In genomic region chr20:54126809-54127655, GRCh38 we compare ENCODE assay signal across 2 cellular contexts.
TF ChIP-seq lines count a peak whose summit lies in the region.

No MANE protein-coding gene starts in this region.

TF ChIP-seq in A549, 52 proteins besides CTCF, POLR2A, EP300 and RAD21 (continued from another document):
- TF ChIP-seq EHF (CRISPR knock-in tag; IDR thresholded peaks at IDR 0.05): peak; percentile 89
- TF ChIP-seq HDAC2 (IDR thresholded peaks at IDR 0.05): no peak
- no peak for TF ChIP-seq POLR2AphosphoS2 (conservative IDR thresholded peaks at IDR 0.05; ENCODE audit: low read length)
- TF ChIP-seq TP53 (CRISPR knock-in tag; IDR thresholded peaks at IDR 0.05): no peak
- no peak for TF ChIP-seq RARB (CRISPR knock-in tag; IDR thresholded peaks at IDR 0.05)
- TF ChIP-seq HEYL (CRISPR knock-in tag; IDR thresholded peaks at IDR 0.05): peak; percentile 52; the same call in 1 of the 2 replicates
- TF ChIP-seq USF2 (IDR thresholded peaks at IDR 0.05): no peak
- no peak; the same call in 1 of the 2 replicates for TF ChIP-seq HOXA7 (CRISPR knock-in tag; IDR thresholded peaks at IDR 0.05)
- no peak for TF ChIP-seq TFCP2L1 (CRISPR knock-in tag; IDR thresholded peaks at IDR 0.05)
- TF ChIP-seq PHF8 (IDR thresholded peaks at IDR 0.05; ENCODE audit: borderline replicate concordance, low read depth): no peak
- no peak for TF ChIP-seq RNF2 (IDR thresholded peaks at IDR 0.05; ENCODE audit: borderline replicate concordance, low read depth)
- TF ChIP-seq REST (IDR thresholded peaks at IDR 0.05): no peak
- TF ChIP-seq SMC3 (IDR thresholded peaks at IDR 0.05): no peak
- TF ChIP-seq FOSB (CRISPR knock-in tag; IDR thresholded peaks at IDR 0.05): no peak

TF ChIP-seq in HEK293, 187 proteins besides CTCF, POLR2A, EP300 and RAD21 (continued from another document):
- no peak for TF ChIP-seq ZNF596 (tag by site-specific recombination; IDR thresholded peaks at IDR 0.05)
- no peak for TF ChIP-seq ZNF548 (tag by site-specific recombination; IDR thresholded peaks at IDR 0.05)
- peak; percentile 13 for TF ChIP-seq ZNF654 (tag by site-specific recombination; IDR thresholded peaks at IDR 0.05; ENCODE audit: low read depth)
- TF ChIP-seq ZNF133 (tag by site-specific recombination; IDR thresholded peaks at IDR 0.05): no peak
- TF ChIP-seq ZNF2 (tag by site-specific recombination; IDR thresholded peaks at IDR 0.05): no peak
- 0 out of 2 replicates have a peak, but pooled peaks have one; percentile 32 for TF ChIP-seq ATF2 (tag by site-specific recombination; IDR thresholded peaks at IDR 0.05; ENCODE audit: low read depth)
- no peak for TF ChIP-seq ZNF350 (tag by site-specific recombination; IDR thresholded peaks at IDR 0.05)
- no peak for TF ChIP-seq ZNF433 (tag by site-specific recombination; IDR thresholded peaks at IDR 0.05; ENCODE audit: low read depth)
- no peak for TF ChIP-seq ZSCAN18 (tag by site-specific recombination; IDR thresholded peaks at IDR 0.05)
- TF ChIP-seq ZNF214 (tag by site-specific recombination; IDR thresholded peaks at IDR 0.05; ENCODE audit: borderline replicate concordance): no peak
- no peak for TF ChIP-seq KLF9 (tag by site-specific recombination; IDR thresholded peaks at IDR 0.05; ENCODE audit: low read depth)
- TF ChIP-seq ZBTB10 (tag by site-specific recombination; IDR thresholded peaks at IDR 0.05): no peak
- no peak for TF ChIP-seq ZNF585B (tag by site-specific recombination; IDR thresholded peaks at IDR 0.05)
- no peak for TF ChIP-seq ZNF837 (tag by site-specific recombination; IDR thresholded peaks at IDR 0.05)
- TF ChIP-seq ZNF423 (tag by site-specific recombination; IDR thresholded peaks at IDR 0.05): no peak
- TF ChIP-seq ZNF530 (tag by site-specific recombination; IDR thresholded peaks at IDR 0.05; ENCODE audit: low read depth): no peak
- peak; percentile 46; the same call in 1 of the 2 replicates for TF ChIP-seq ZNF362 (tag by site-specific recombination; IDR thresholded peaks at IDR 0.05)
- TF ChIP-seq ZNF223 (tag by site-specific recombination; IDR thresholded peaks at IDR 0.05): no peak
TF ChIP-seq in HEK293: peak in this region for 3.
